10 cellular contexts compared by ENCODE assay signal in genomic region chr22:41308054-41308453, GRCh38. TPM values are rescaled to one million over a fixed set of nuclear protein-coding genes. Genes with fewer than 3 reads are reported as not detected.
DNase-seq lines count a peak whose midpoint lies in the region; ATAC-seq and TF ChIP-seq lines count a peak whose summit lies in the region.
"Had no signal": no experiment of that assay in that cellular context is flagged by ENCODE, and none has a peak within 500 bp of the region (broad histone marks: within the 10 kb centered on the region; RNA-seq: fewer than 3 reads in every experiment).

No MANE protein-coding gene starts in this region.

- peaks cover 50% of the 10 kb centered on the region for H3K4me1 Mint-ChIP-seq in activated T-helper 1 cell treated with anti-CD3 and anti-CD28 coated beads, Interleukin-12 subunit alpha, Interleukin-12 subunit beta, Interleukin-2, Interleukin-4 antibody, amounts not matched to agents 30 ng/mL and 10 ng/mL and 1 ng/mL, durations not matched to agents 14 hours and 24 hours and 36 hours (ENCODE audit: low read depth)

- H3K27me3 Mint-ChIP-seq in activated T-helper 1 cell treated with anti-CD3 and anti-CD28 coated beads, Interleukin-12 subunit alpha, Interleukin-12 subunit beta, Interleukin-2, Interleukin-4 antibody, amounts not matched to agents 30 ng/mL and 10 ng/mL and 1 ng/mL, durations not matched to agents 14 hours and 24 hours and 36 hours (ENCODE audit: insufficient read depth) = no peaks in the 10 kb centered on the region

- in situ Hi-C loops in G401 (cut with HindIII; ENCODE audit: low sequenced_read_pairs) = no loop called here

- ATAC-seq in HG03108 (IDR thresholded peaks at IDR 0.05; ENCODE audit: unreplicated experiment) = no peak

- peaks cover 4% of the 10 kb centered on the region for H3K36me3 ChIP-seq in left ventricle myocardium inferior

- H3K9me3 Mint-ChIP-seq in activated T-helper 1 cell treated with anti-CD3 and anti-CD28 coated beads, Interleukin-12 subunit alpha, Interleukin-12 subunit beta, Interleukin-2, Interleukin-4 antibody, amounts not matched to agents 30 ng/mL and 10 ng/mL and 1 ng/mL, durations not matched to agents 14 hours and 24 hours and 36 hours = no peaks in the 10 kb centered on the region

- TF ChIP-seq CTCF in left ventricle myocardium inferior (IDR thresholded peaks at IDR 0.05; ENCODE audit: borderline replicate concordance) = no peak

- DNase-seq in GM04504 (ENCODE audit: low read depth) = peak; percentile 66
- DNase-seq in activated T-helper 1 cell treated with anti-CD3 and anti-CD28 coated beads, Interleukin-12 subunit alpha, Interleukin-12 subunit beta, Interleukin-2, Interleukin-4 antibody, amounts not matched to agents 30 ng/mL and 10 ng/mL and 1 ng/mL, durations not matched to agents 14 hours and 24 hours and 36 hours (ENCODE audit: low spot score) = no peak
- DNase-seq in left ventricle myocardium inferior = no peak
- DNase-seq in skeletal muscle cell (ENCODE audit: low read depth) = peak; percentile 24
- DNase-seq in globus pallidus (ENCODE audit: low spot score) = no peak
- no peak for DNase-seq in activated CD4-positive, alpha-beta T cell treated with anti-CD3 and anti-CD28 coated beads, Interleukin-2, amount 50 U/mL, for 48 hours
- no peak for DNase-seq in G401 (ENCODE audit: low spot score)
- DNase-seq: NCI-H510A treated with DMSO at 0.1 percent for 48 hours; stimulated activated CD4-positive, alpha-beta T cell treated with anti-CD3 and anti-CD28 coated beads, Interleukin-4, amount 100 ng/mL, for 4 hours had no signal

- peak overlapping the region; percentile 41 for H3K27ac ChIP-seq in left ventricle myocardium inferior (replicated peaks)

- peaks cover 22% of the 10 kb centered on the region for H3K4me1 ChIP-seq in left ventricle myocardium inferior

- H3K4me3 ChIP-seq in left ventricle myocardium inferior (no peak overlapping the region), skeletal muscle cell (ENCODE audit: low read depth, low read length) (no peak overlapping the region)

- no peaks in the 10 kb centered on the region for H3K9me3 ChIP-seq in left ventricle myocardium inferior (replicated peaks)

- intact Hi-C loops in activated T-helper 1 cell treated with anti-CD3 and anti-CD28 coated beads, Interleukin-12 subunit alpha, Interleukin-12 subunit beta, Interleukin-2, Interleukin-4 antibody, amounts not matched to agents 30 ng/mL and 10 ng/mL and 1 ng/mL, durations not matched to agents 14 hours and 24 hours and 36 hours (cut with micrococcal nuclease) = no loop called here
- intact Hi-C loops in left ventricle myocardium inferior (cut with micrococcal nuclease) = no loop called here

- H3K4me3 Mint-ChIP-seq in activated T-helper 1 cell treated with anti-CD3 and anti-CD28 coated beads, Interleukin-12 subunit alpha, Interleukin-12 subunit beta, Interleukin-2, Interleukin-4 antibody, amounts not matched to agents 30 ng/mL and 10 ng/mL and 1 ng/mL, durations not matched to agents 14 hours and 24 hours and 36 hours = no peak overlapping the region

- no peaks in the 10 kb centered on the region for H3K27me3 ChIP-seq in left ventricle myocardium inferior (ENCODE audit: low read depth)

- peak overlapping the region; percentile 34 for H3K27ac Mint-ChIP-seq in activated T-helper 1 cell treated with anti-CD3 and anti-CD28 coated beads, Interleukin-12 subunit alpha, Interleukin-12 subunit beta, Interleukin-2, Interleukin-4 antibody, amounts not matched to agents 30 ng/mL and 10 ng/mL and 1 ng/mL, durations not matched to agents 14 hours and 24 hours and 36 hours

- peaks cover 34% of the 10 kb centered on the region for H3K36me3 Mint-ChIP-seq in activated T-helper 1 cell treated with anti-CD3 and anti-CD28 coated beads, Interleukin-12 subunit alpha, Interleukin-12 subunit beta, Interleukin-2, Interleukin-4 antibody, amounts not matched to agents 30 ng/mL and 10 ng/mL and 1 ng/mL, durations not matched to agents 14 hours and 24 hours and 36 hours (ENCODE audit: low read depth)

RNA-seq across cellular contexts. Expression of gene ZC3H7B, which starts 6.7 kb away (rescaled TPM):
- total RNA-seq in activated T-helper 1 cell treated with anti-CD3 and anti-CD28 coated beads, Interleukin-12 subunit alpha, Interleukin-12 subunit beta, Interleukin-2, Interleukin-4 antibody, amounts not matched to agents 30 ng/mL and 10 ng/mL and 1 ng/mL, durations not matched to agents 14 hours and 24 hours and 36 hours = 77.1 and 79.0 TPM in 2 replicates
- total RNA-seq in left ventricle myocardium inferior = 39.1 TPM
- total RNA-seq in G401 (2014; rRNA removed; shearing (Covaris generic)) = 53.2 and 64.4 TPM in 2 replicates

RNA-seq across cellular contexts. Expression of gene RANGAP1, which starts 22.1 kb away (rescaled TPM):
- 197 and 199 TPM in 2 replicates for total RNA-seq in activated T-helper 1 cell treated with anti-CD3 and anti-CD28 coated beads, Interleukin-12 subunit alpha, Interleukin-12 subunit beta, Interleukin-2, Interleukin-4 antibody, amounts not matched to agents 30 ng/mL and 10 ng/mL and 1 ng/mL, durations not matched to agents 14 hours and 24 hours and 36 hours
- total RNA-seq in left ventricle myocardium inferior = 36.4 TPM
- 235 and 240 TPM in 2 replicates for total RNA-seq in G401 (2014; rRNA removed; shearing (Covaris generic))

Comparison
In these comparisons a context has a peak if more than half of its experiments do, and no peak if none do; other contexts are left out.
1. DNase-seq: peak in GM04504 (single experiment) and skeletal muscle cell (single experiment); none in activated T-helper 1 cell treated with anti-CD3 and anti-CD28 coated beads, Interleukin-12 subunit alpha, Interleukin-12 subunit beta, Interleukin-2, Interleukin-4 antibody, amounts not matched to agents 30 ng/mL and 10 ng/mL and 1 ng/mL, durations not matched to agents 14 hours and 24 hours and 36 hours (single experiment), left ventricle myocardium inferior (single experiment), globus pallidus (single experiment), activated CD4-positive, alpha-beta T cell treated with anti-CD3 and anti-CD28 coated beads, Interleukin-2, amount 50 U/mL, for 48 hours (0 of 2) and G401 (single experiment).